Comparison of ENCODE assay signal across 8 cellular contexts in the genomic region with DNA sequence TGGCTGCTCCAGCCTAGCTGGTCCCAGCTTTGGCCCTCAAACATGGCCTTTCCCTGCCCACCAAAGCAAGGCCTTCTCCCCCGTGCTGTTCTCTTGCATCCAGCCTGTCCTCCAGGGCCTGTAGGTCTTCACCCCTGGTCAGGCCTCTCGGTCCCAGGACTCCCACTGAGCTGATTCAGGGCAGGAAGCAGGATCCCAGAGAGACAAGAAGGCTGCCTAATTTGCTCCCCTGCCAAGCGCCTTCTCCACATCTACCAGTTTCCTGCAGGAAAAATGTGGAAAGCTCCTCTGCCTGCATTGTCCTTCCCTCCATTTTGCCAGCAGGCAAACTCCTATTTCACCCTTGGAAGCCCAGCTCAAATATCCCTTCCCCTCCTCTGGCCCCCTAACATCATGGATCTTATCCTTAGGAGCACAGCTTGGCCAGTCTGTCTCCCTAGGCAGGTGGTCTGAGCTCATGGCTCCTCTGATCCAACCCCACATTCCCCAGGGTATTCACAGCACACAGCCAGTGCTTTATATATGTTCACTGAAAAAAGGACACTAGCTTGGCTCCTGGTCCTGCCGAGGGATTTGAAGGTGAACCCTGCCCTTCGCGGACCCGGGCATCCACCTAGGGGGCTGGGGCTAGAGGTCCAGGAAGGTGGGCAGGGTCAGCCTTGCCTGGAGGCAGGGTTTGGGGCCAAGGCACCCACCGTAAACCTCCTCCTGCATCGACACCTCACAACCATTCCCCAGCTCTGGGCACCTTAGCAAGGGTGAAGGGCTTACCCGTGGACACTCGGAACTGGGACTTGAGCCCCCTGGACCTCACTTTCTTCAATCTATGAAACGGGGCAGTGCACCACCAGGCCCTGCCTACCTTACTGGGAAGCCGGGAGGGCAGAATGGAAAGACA. TPM values are rescaled to one million over a fixed set of nuclear protein-coding genes. Genes with fewer than 3 reads are reported as not detected.
DNase-seq lines count a peak whose midpoint lies in the region; ATAC-seq and TF ChIP-seq lines count a peak whose summit lies in the region.

No MANE protein-coding gene starts in this region.

- peak; percentile 62 for DNase-seq in DMS 273 (lab: John Stamatoyannopoulos, UW; ENCODE audit: unreplicated experiment)
- DNase-seq in DMS 273 treated with DMSO at 0.1 percent for 48 hours (lab: John Stamatoyannopoulos, UW), result no peak
- no peak for DNase-seq in T-helper 2 cell treated with Interferon-gamma antibody and Interleukin-4, amounts not matched to agents 5 μg/mL and 100 μg/mL, for 36 hours (ENCODE audit: low spot score)
- peak; percentile 39 for DNase-seq in fibroblast of mammary gland (ENCODE audit: low read depth)
- no peak for DNase-seq in psoas muscle
- DNase-seq in T1000 (lab: John Stamatoyannopoulos, UW), result no peak
- DNase-seq in activated gamma-delta T cell treated with Interleukin-2 at 50 U/mL for 16 hours, result no peak

- peak overlapping the region; percentile 93 for H3K4me3 Mint-ChIP-seq in T-helper 2 cell treated with Interferon-gamma antibody and Interleukin-4, amounts not matched to agents 5 μg/mL and 100 μg/mL, for 36 hours

- H3K9me3 Mint-ChIP-seq in T-helper 2 cell treated with Interferon-gamma antibody and Interleukin-4, amounts not matched to agents 5 μg/mL and 100 μg/mL, for 36 hours, result no peaks in the 10 kb centered on the region

- peaks cover 3% of the 10 kb centered on the region for H3K27me3 Mint-ChIP-seq in T-helper 2 cell treated with Interferon-gamma antibody and Interleukin-4, amounts not matched to agents 5 μg/mL and 100 μg/mL, for 36 hours (ENCODE audit: low read depth)

- H3K36me3 ChIP-seq in psoas muscle (ENCODE audit: insufficient read depth in 1 of 2, low read depth in 1 of 2), result peaks cover 0 to 31% of the 10 kb centered on the region in 2 donors

- TF ChIP-seq CTCF in fibroblast of mammary gland (conservative IDR thresholded peaks at IDR 0.05; ENCODE audit: control insufficient read depth, insufficient read depth, low read depth, low read length) (no peak), psoas muscle (IDR thresholded peaks at IDR 0.05) (no peak)

- H3K9me3 ChIP-seq in psoas muscle, result no peaks in the 10 kb centered on the region

- peaks cover 42% of the 10 kb centered on the region for H3K36me3 Mint-ChIP-seq in T-helper 2 cell treated with Interferon-gamma antibody and Interleukin-4, amounts not matched to agents 5 μg/mL and 100 μg/mL, for 36 hours (ENCODE audit: low read depth)

- peaks cover 34% of the 10 kb centered on the region for H3K4me1 Mint-ChIP-seq in T-helper 2 cell treated with Interferon-gamma antibody and Interleukin-4, amounts not matched to agents 5 μg/mL and 100 μg/mL, for 36 hours (ENCODE audit: low read depth)

- peaks cover 45% of the 10 kb centered on the region for H3K4me1 ChIP-seq in psoas muscle

- H3K4me3 ChIP-seq in fibroblast of mammary gland (ENCODE audit: control insufficient read depth, low read depth, low read length) (peak overlapping the region; percentile 91), psoas muscle (peak overlapping the region; percentile 94)

- intact Hi-C loops in psoas muscle (cut with DNase I), result loop anchor here in 1 of 2 donors (5.0 kb wide), 1 partner anchor 40 kb away; a partner anchor contains a TSS

- H3K27me3 ChIP-seq in psoas muscle (ENCODE audit: insufficient read depth in 3 of 3, low read length in 2 of 3), result no peaks in the 10 kb centered on the region

- peak overlapping the region; percentile 98 for H3K27ac Mint-ChIP-seq in T-helper 2 cell treated with Interferon-gamma antibody and Interleukin-4, amounts not matched to agents 5 μg/mL and 100 μg/mL, for 36 hours

- peak overlapping the region; percentile 100 for H3K27ac ChIP-seq in psoas muscle

- ATAC-seq in psoas muscle (no peak), HG02938 (IDR thresholded peaks at IDR 0.05; ENCODE audit: unreplicated experiment) (no peak)

- 21 to 24% (median 24%) methylated on average over 13 of the region's 13 CpGs for WGBS in psoas muscle, 3 donors

RNA-seq across cellular contexts. Expression of a gene that starts 1.0 kb away (rescaled TPM):
- total RNA-seq in psoas muscle, result 10 to 100 TPM; 10.6 to 26.7 (median 16.2) TPM
- 10 to 100 TPM; 20.3 to 36.5 (median 32.4) TPM for polyA plus RNA-seq in psoas muscle

RNA-seq across cellular contexts. Expression of a gene that starts 1.3 kb away (rescaled TPM):
- 100 to 1,000 TPM in 3 of 4 donors, 10 to 100 TPM in 1; 78.5 to 230 (median 156) TPM for total RNA-seq in psoas muscle
- 100 to 1,000 TPM; 108 to 152 (median 127) TPM for polyA plus RNA-seq in psoas muscle

RNA-seq across cellular contexts. Expression of a gene that starts 39.6 kb away (rescaled TPM):
- 1 to 10 TPM; 4.6 to 7.1 (median 5.7) TPM for total RNA-seq in psoas muscle
- polyA plus RNA-seq in psoas muscle, result 10 to 100 TPM in 1 of 3 donors, 1 to 10 TPM in 2; 5.0 to 19.8 (median 5.1) TPM

RNA-seq across cellular contexts. Expression of a gene that starts 48.7 kb away (rescaled TPM):
- 1 to 10 TPM in 2 of 4 donors, under 1 TPM in 2; 0.61 to 1.2 (median 0.95) TPM for total RNA-seq in psoas muscle
- 1 to 10 TPM in 1 of 3 donors, under 1 TPM in 2; 0.32 to 3.3 (median 0.80) TPM for polyA plus RNA-seq in psoas muscle

Comparison
In these comparisons a context has a peak if more than half of its experiments do, and no peak if none do; other contexts are left out.
1. DNase-seq: peak in DMS 273 (single experiment) and fibroblast of mammary gland (single experiment); none in DMS 273 treated with DMSO at 0.1 percent for 48 hours (single experiment), T-helper 2 cell treated with Interferon-gamma antibody and Interleukin-4, amounts not matched to agents 5 μg/mL and 100 μg/mL, for 36 hours (single experiment), psoas muscle (0 of 2), T1000 (single experiment) and activated gamma-delta T cell treated with Interleukin-2 at 50 U/mL for 16 hours (single experiment).